8 cellular contexts compared by ENCODE assay signal in the genomic region with DNA sequence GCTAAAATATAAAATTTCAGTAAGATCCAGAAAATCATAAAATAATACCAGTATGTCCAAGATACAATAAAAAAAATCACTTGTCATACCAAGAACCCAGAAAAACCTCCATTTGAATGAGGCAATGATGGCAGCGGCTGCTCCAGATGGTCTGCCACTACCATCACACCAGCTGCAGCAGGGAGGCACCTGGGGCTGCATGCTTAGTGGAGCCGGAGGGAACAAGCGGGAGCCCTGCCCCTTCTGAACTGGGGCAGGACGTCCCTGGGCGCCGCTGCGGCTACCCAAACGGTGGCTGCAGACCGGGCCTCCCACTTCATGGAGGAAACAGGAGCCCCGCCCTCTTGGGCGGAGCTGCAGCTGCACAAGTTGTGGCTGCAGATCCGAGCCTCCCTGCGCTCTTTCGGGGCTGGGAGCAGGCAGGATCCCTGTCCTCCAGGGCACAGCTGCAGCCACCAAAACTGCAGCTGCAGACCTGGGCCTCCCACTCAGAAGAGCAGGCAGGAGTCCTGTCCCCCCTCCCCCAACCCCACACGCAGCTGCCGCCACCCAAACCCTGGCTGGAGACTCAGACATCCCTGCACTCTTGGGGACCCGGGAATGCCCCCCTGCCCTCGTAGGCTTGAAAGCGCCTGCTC. TPM values are rescaled to one million over a fixed set of nuclear protein-coding genes. Genes with fewer than 3 reads are reported as not detected.
DNase-seq lines count a peak whose midpoint lies in the region; ATAC-seq and TF ChIP-seq lines count a peak whose summit lies in the region.

No MANE protein-coding gene starts in this region.

- no peak overlapping the region for H3K27ac ChIP-seq in colonic mucosa
- no peak overlapping the region for H3K27ac ChIP-seq in lower lobe of right lung

- no peaks in the 10 kb centered on the region for H3K4me1 ChIP-seq in colonic mucosa
- peaks cover 14% of the 10 kb centered on the region for H3K4me1 ChIP-seq in lower lobe of right lung

- no peak overlapping the region for H3K9ac ChIP-seq in colonic mucosa (ENCODE audit: low read depth in 2 of 2, low read length in 2 of 2)

- H3K36me3 ChIP-seq in colonic mucosa (no peaks in the 10 kb centered on the region), lower lobe of right lung (no peaks in the 10 kb centered on the region)

- H3K27me3 ChIP-seq in colonic mucosa (no peaks in the 10 kb centered on the region), lower lobe of right lung (ENCODE audit: low read depth) (no peaks in the 10 kb centered on the region)

- DNase-seq in NCI-H2171 (lab: John Stamatoyannopoulos, UW) (peak; percentile 98), colonic mucosa (peak; percentile 81), lower lobe of right lung (peak; percentile 92), GDM1 (lab: John Stamatoyannopoulos, UW) (no peak)
- peak; percentile 40 for DNase-seq in activated CD4-positive, alpha-beta T cell treated with anti-CD3 and anti-CD28 coated beads for 1 hour
- DNase-seq in stimulated activated CD4-positive, alpha-beta T cell treated with anti-CD3 and anti-CD28 coated beads, TNF-alpha, amount 100 ng/mL, for 48 hours (ENCODE audit: low read depth in 3 of 3) = peak; percentile 27 to 55 (median 33)

- ATAC-seq in GM18505 (IDR thresholded peaks at IDR 0.05; ENCODE audit: unreplicated experiment) (peak; percentile 84), HG02973 (IDR thresholded peaks at IDR 0.05; ENCODE audit: unreplicated experiment) (peak; percentile 68), lower lobe of right lung (peak; percentile 95 to 96)

- no peak for TF ChIP-seq CTCF in colonic mucosa (IDR thresholded peaks at IDR 0.05)
- TF ChIP-seq CTCF in lower lobe of right lung (IDR thresholded peaks at IDR 0.05) = no peak

- intact Hi-C loops in colonic mucosa (cut with DNase I) = no loop called here
- intact Hi-C loops in lower lobe of right lung (cut with DNase I) = no loop called here

- no peak for TF ChIP-seq POLR2A in GM18505 (IDR thresholded peaks at IDR 0.05; ENCODE audit: borderline replicate concordance, extremely low read depth, insufficient read depth, insufficient read length)

- H3K9me3 ChIP-seq in colonic mucosa = no peaks in the 10 kb centered on the region
- no peaks in the 10 kb centered on the region for H3K9me3 ChIP-seq in lower lobe of right lung

- H3K4me3 ChIP-seq in colonic mucosa (peak overlapping the region; percentile 21), lower lobe of right lung (peak overlapping the region; percentile 49)

RNA-seq across cellular contexts. Expression of gene OR5AU1, which starts 36.1 kb away (rescaled TPM):
- not detected for total RNA-seq in colonic mucosa
- not detected for total RNA-seq in lower lobe of right lung
